Comparison of ENCODE assay signal across 8 cellular contexts in genomic region chr4:89254847-89255246, GRCh38. TPM values are rescaled to one million over a fixed set of nuclear protein-coding genes. Genes with fewer than 3 reads are reported as not detected.
DNase-seq lines count a peak whose midpoint lies in the region; TF ChIP-seq lines count a peak whose summit lies in the region.

No MANE protein-coding gene starts in this region.

- no peak overlapping the region for H3K4me3 ChIP-seq in A673 (ENCODE audit: low read depth, low read length, poor library complexity, severe bottlenecking)
- no peak overlapping the region for H3K4me3 ChIP-seq in GM12875 (ENCODE audit: low read depth, low read length)
- H3K4me3 ChIP-seq in effector memory CD4-positive, alpha-beta T cell (ENCODE audit: insufficient read depth, low read depth, low read length, poor library complexity, severe bottlenecking), result no peak overlapping the region

- H3K9me3 Mint-ChIP-seq in osteocyte (ENCODE audit: unreplicated experiment), result peaks cover 4% of the 10 kb centered on the region

- TF ChIP-seq CTCF in A673 (conservative IDR thresholded peaks at IDR 0.05; ENCODE audit: low read depth, low read length), result peak; percentile 73
- peak; percentile 66; the same call in 1 of the 2 replicates for TF ChIP-seq CTCF in GM12875 (IDR thresholded peaks at IDR 0.05; ENCODE audit: borderline replicate concordance, insufficient read depth, low read depth, low read length)
- TF ChIP-seq CTCF in osteocyte (IDR thresholded peaks at IDR 0.05), result peak; percentile 62

- BruUV-seq in A673 (replicated peaks; lab: Mats Ljungman, UMichigan), result no TSS peak

- POLR2A ChIA-PET in A673 (lab: Charles Lee; ENCODE audit: low non-redundant PET), result no interaction called here

- H3K27ac ChIP-seq in A673 (ENCODE audit: low read depth, low read length, poor library complexity, severe bottlenecking), result no peak overlapping the region
- H3K27ac ChIP-seq in effector memory CD4-positive, alpha-beta T cell (ENCODE audit: insufficient read depth, low read length, poor library complexity, severe bottlenecking), result peak overlapping the region; percentile 60

- no peaks in the 10 kb centered on the region for H3K27me3 ChIP-seq in A673 (replicated peaks; ENCODE audit: insufficient read depth, low read depth, low read length, poor library complexity)
- no peaks in the 10 kb centered on the region for H3K27me3 ChIP-seq in effector memory CD4-positive, alpha-beta T cell (replicated peaks; ENCODE audit: control insufficient read depth, insufficient read depth, low read length, poor library complexity, severe bottlenecking)

- no peaks in the 10 kb centered on the region for H3K4me1 ChIP-seq in A673 (ENCODE audit: insufficient read depth, low read length, poor library complexity, severe bottlenecking)
- peaks cover 37% of the 10 kb centered on the region for H3K4me1 ChIP-seq in effector memory CD4-positive, alpha-beta T cell (ENCODE audit: control insufficient read depth, insufficient read depth, low read length, poor library complexity, severe bottlenecking)

- H3K27ac Mint-ChIP-seq in osteocyte (ENCODE audit: unreplicated experiment), result no peak overlapping the region

- CTCF ChIA-PET in A673 (lab: Charles Lee), result no interaction called here

- DNase-seq in A673 (ENCODE audit: low spot score) (peak; percentile 10), HuH-7.5 (ENCODE audit: low spot score) (peak; percentile 32), osteocyte (ENCODE audit: extremely low spot score, unreplicated experiment) (no peak), SW480 (ENCODE audit: low spot score) (no peak), NCI-H187 treated with DMSO at 0.1 percent for 48 hours (lab: John Stamatoyannopoulos, UW) (no peak)
- peak; percentile 39 to 41 for DNase-seq in activated CD4-positive, alpha-beta T cell treated with anti-CD3 and anti-CD28 coated beads for 4 hours
- DNase-seq in effector memory CD4-positive, alpha-beta T cell, result peak in 2 of 3 donors; percentile 27 to 41

- no peaks in the 10 kb centered on the region for H3K36me3 ChIP-seq in A673 (ENCODE audit: insufficient read depth, low read length, poor library complexity, severe bottlenecking)
- peaks cover under 1% of the 10 kb centered on the region for H3K36me3 ChIP-seq in effector memory CD4-positive, alpha-beta T cell (ENCODE audit: control insufficient read depth, insufficient read depth, low read length)

- no peaks in the 10 kb centered on the region for H3K36me3 Mint-ChIP-seq in osteocyte (ENCODE audit: unreplicated experiment)

- H3K27me3 Mint-ChIP-seq in osteocyte (ENCODE audit: unreplicated experiment), result peaks cover 23% of the 10 kb centered on the region

- H3K9me3 ChIP-seq in A673 (ENCODE audit: low read depth, low read length, poor library complexity, severe bottlenecking), result no peaks in the 10 kb centered on the region
- H3K9me3 ChIP-seq in effector memory CD4-positive, alpha-beta T cell (ENCODE audit: control insufficient read depth, low read length), result no peaks in the 10 kb centered on the region

- H3K4me1 Mint-ChIP-seq in osteocyte (ENCODE audit: unreplicated experiment), result no peaks in the 10 kb centered on the region

- no peak overlapping the region for H3K4me3 Mint-ChIP-seq in osteocyte (ENCODE audit: unreplicated experiment)

- intact Hi-C loops in A673 (cut with micrococcal nuclease; ENCODE audit: unreplicated experiment), result loop anchor here (10.0 kb wide), 1 partner anchor 180 kb away; no protein-coding TSS in a partner anchor

RNA-seq across cellular contexts. Expression of gene GPRIN3, which starts 52.8 kb away (rescaled TPM):
- total RNA-seq in A673 (2021), result not detected in 2 replicates
- not detected in 2 replicates for total RNA-seq in osteocyte

Comparison
In these comparisons a context has a peak if more than half of its experiments do, and no peak if none do; other contexts are left out.
1. DNase-seq: peak in A673 (single experiment), HuH-7.5 (single experiment), activated CD4-positive, alpha-beta T cell treated with anti-CD3 and anti-CD28 coated beads for 4 hours (2 of 2) and effector memory CD4-positive, alpha-beta T cell (2 of 3); none in osteocyte (single experiment), SW480 (single experiment) and NCI-H187 treated with DMSO at 0.1 percent for 48 hours (single experiment).
2. Peak in every context shown above with its lines, with median percentiles within 50 percentile points of each other: CTCF ChIP-seq.